Comparison of ENCODE assay signal across 18 cellular contexts in genomic region chr14:59004012-59004411, GRCh38.
DNase-seq lines count a peak whose midpoint lies in the region; ATAC-seq, FAIRE-seq and TF ChIP-seq lines count a peak whose summit lies in the region.
"Had no signal": no experiment of that assay in that cellular context is flagged by ENCODE, and none has a peak within 500 bp of the region (broad histone marks: within the 10 kb centered on the region; RNA-seq: fewer than 3 reads in every experiment).

No MANE protein-coding gene starts in this region.

- CTCF ChIA-PET in A549 (lab: Yijun Ruan, JAX): interaction anchor here (0.6 to 2.7 kb wide), 12 partner anchors 10 to 503 kb away, joined by 3 to 14 read pairs (median 4); partner anchors contain the start of gene DACT1

- TF ChIP-seq CTCF in A549 (IDR thresholded peaks at IDR 0.05) (no peak), astrocyte of the cerebellum (IDR thresholded peaks at IDR 0.05; ENCODE audit: low read depth, low read length, missing control alignments) (peak; percentile 28), fibroblast of villous mesenchyme (IDR thresholded peaks at IDR 0.05; ENCODE audit: insufficient read depth, low read depth, low read length) (peak; percentile 47), tibial nerve (IDR thresholded peaks at IDR 0.05) (no peak)

- no peak for ATAC-seq in A549
- no peak for ATAC-seq in HG02763 (IDR thresholded peaks at IDR 0.05; ENCODE audit: unreplicated experiment)
- ATAC-seq: activated T-cell treated with anti-CD3 and anti-CD28 coated beads, Interleukin-2, amount 50 U/mL, for 4 hours had no signal

- 54% methylated on average over 2 of the region's 2 CpGs for WGBS in A549 (ENCODE audit: missing lambda C conversion rate)
- WGBS in tibial nerve, 2 donors: 91 to 94% methylated on average over 2 of the region's 2 CpGs

- no peaks in the 10 kb centered on the region for H3K9me3 ChIP-seq in A549
- H3K9me3 ChIP-seq in tibial nerve: no peaks in the 10 kb centered on the region
- H3K9me3 ChIP-seq: esophagus squamous epithelium had no signal

- DNase-seq in A549 (ENCODE audit: low read depth in 1 of 2, low spot score in 1 of 2) (no peak), EH (ENCODE audit: low read depth) (peak; percentile 40), astrocyte of the cerebellum (ENCODE audit: low read depth) (no peak), fibroblast of villous mesenchyme (ENCODE audit: low read depth) (peak; percentile 21), KG1 (lab: John Stamatoyannopoulos, UW) (no peak), NCI-H2081 treated with DMSO at 0.1 percent for 48 hours (lab: John Stamatoyannopoulos, UW) (no peak), tibial nerve (ENCODE audit: low spot score in 2 of 2) (no peak)
- DNase-seq: activated naive CD8-positive, alpha-beta T cell treated with anti-CD3 and anti-CD28 coated beads, Interleukin-2, amount 10 ng/mL, durations not matched to agents 7 days and 5 days; activated T-cell treated with anti-CD3 and anti-CD28 coated beads, Interleukin-2, amount 50 U/mL, for 4 hours; DMS79 treated with DMSO at 0.1 percent for 48 hours; esophagus squamous epithelium; nephron progenitor cell; NK-92 treated with Interleukin-12 subunit alpha and Interleukin-12 subunit beta, amount 100 ng/mL, for 24 hours; T1000 had no signal

- H3K4me3 ChIP-seq in A549: no peak overlapping the region
- H3K4me3 ChIP-seq in astrocyte of the cerebellum (ENCODE audit: low read depth, low read length): no peak overlapping the region
- H3K4me3 ChIP-seq in fibroblast of villous mesenchyme (ENCODE audit: low read depth, low read length): no peak overlapping the region
- H3K4me3 ChIP-seq in tibial nerve: no peak overlapping the region
- H3K4me3 ChIP-seq: coronary artery, esophagus squamous epithelium, lung had no signal

- TF ChIP-seq EP300 in A549 (IDR thresholded peaks at IDR 0.05) (no peak), tibial nerve (IDR thresholded peaks at IDR 0.05) (no peak)

- FAIRE-seq in A549 (lab: Jason Lieb, UNC): no peak

- TF ChIP-seq RAD21 in A549 (conservative IDR thresholded peaks at IDR 0.05 in 1 of 2, IDR thresholded peaks at IDR 0.05 in 1 of 2): peak; percentile 11 to 20; a peak in 3 of 5 replicates

- TF ChIP-seq POLR2A in A549 (IDR thresholded peaks at IDR 0.05; ENCODE audit: low read length): no peak
- no peak for TF ChIP-seq POLR2A in tibial nerve (IDR thresholded peaks at IDR 0.05)

- H3K27ac ChIP-seq in A549 (no peak overlapping the region), tibial nerve (no peak overlapping the region)
- H3K27ac ChIP-seq: C4-2B, coronary artery, esophagus squamous epithelium had no signal

- in situ Hi-C loops in astrocyte of the cerebellum (cut with HindIII; ENCODE audit: low sequenced_read_pairs): no loop called here

- POLR2A ChIA-PET in A549 (lab: Yijun Ruan, JAX): no interaction called here

- no peaks in the 10 kb centered on the region for H3K36me3 ChIP-seq in tibial nerve
- H3K36me3 ChIP-seq: esophagus squamous epithelium had no signal

- H3K4me1 ChIP-seq in A549 (no peaks in the 10 kb centered on the region), tibial nerve (no peaks in the 10 kb centered on the region)
- H3K4me1 ChIP-seq: esophagus squamous epithelium had no signal

- no peaks in the 10 kb centered on the region for H3K27me3 ChIP-seq in tibial nerve
- H3K27me3 ChIP-seq: esophagus squamous epithelium had no signal

- no peak overlapping the region for H3K4me2 ChIP-seq in A549

TF ChIP-seq in A549, 52 proteins besides CTCF, POLR2A, EP300 and RAD21:
- TF ChIP-seq, protein P1, sequence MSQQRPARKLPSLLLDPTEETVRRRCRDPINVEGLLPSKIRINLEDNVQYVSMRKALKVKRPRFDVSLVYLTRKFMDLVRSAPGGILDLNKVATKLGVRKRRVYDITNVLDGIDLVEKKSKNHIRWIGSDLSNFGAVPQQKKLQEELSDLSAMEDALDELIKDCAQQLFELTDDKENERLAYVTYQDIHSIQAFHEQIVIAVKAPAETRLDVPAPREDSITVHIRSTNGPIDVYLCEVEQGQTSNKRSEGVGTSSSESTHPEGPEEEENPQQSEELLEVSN (IDR thresholded peaks at IDR 0.05; ENCODE audit: borderline replicate concordance, low read depth): no peak
- TF ChIP-seq EHF (CRISPR knock-in tag; IDR thresholded peaks at IDR 0.05) (no peak), CEBPB (IDR thresholded peaks at IDR 0.05) (no peak), SMC3 (IDR thresholded peaks at IDR 0.05) (peak; percentile 10; the same call in 1 of the 3 replicates), HOXB13 (CRISPR knock-in tag; IDR thresholded peaks at IDR 0.05; ENCODE audit: low read depth) (no peak)

Comparison
In these comparisons a context has a peak if more than half of its experiments do, and no peak if none do; other contexts are left out.
1. DNase-seq: peak in EH (single experiment) and fibroblast of villous mesenchyme (single experiment); none in A549 (0 of 2), astrocyte of the cerebellum (single experiment), KG1 (single experiment), NCI-H2081 treated with DMSO at 0.1 percent for 48 hours (single experiment) and tibial nerve (0 of 2).
2. CTCF ChIP-seq: peak in astrocyte of the cerebellum (single experiment) and fibroblast of villous mesenchyme (single experiment); none in A549 (single experiment) and tibial nerve (0 of 5).